In genomic region chr11:65388731-65389130, GRCh38 we compare ENCODE assay signal across 9 cellular contexts. TPM values are rescaled to one million over a fixed set of nuclear protein-coding genes. Genes with fewer than 3 reads are reported as not detected.
DNase-seq lines count a peak whose midpoint lies in the region; ATAC-seq and TF ChIP-seq lines count a peak whose summit lies in the region.
"Had no signal": no experiment of that assay in that cellular context is flagged by ENCODE, and none has a peak within 500 bp of the region (broad histone marks: within the 10 kb centered on the region; RNA-seq: fewer than 3 reads in every experiment).

No MANE protein-coding gene starts in this region.

- H3K9ac ChIP-seq in BLaER1 = peak overlapping the region; percentile 59
- peak overlapping the region; percentile 89 for H3K9ac ChIP-seq in Loucy (ENCODE audit: low read depth, low read length, poor library complexity, severe bottlenecking)
- peak overlapping the region; percentile 41 for H3K9ac ChIP-seq in mammary epithelial cell (ENCODE audit: insufficient read depth, low read length)

- H3K9me2 ChIP-seq in Loucy (replicated peaks; ENCODE audit: low read depth, low read length) = no peaks in the 10 kb centered on the region

- no peaks in the 10 kb centered on the region for H3K36me3 Mint-ChIP-seq in natural killer cell treated with Interleukin-12 subunit alpha and Interleukin-12 subunit beta and Interleukin-15 and Interleukin-18, amount 100 ng/mL, for 72 hours

- H3F3A ChIP-seq in Loucy (ENCODE audit: low read depth) = no peaks in the 10 kb centered on the region

- H3K9me3 ChIP-seq in BLaER1 = no peaks in the 10 kb centered on the region
- H3K9me3 ChIP-seq in Loucy (ENCODE audit: insufficient read depth, low read depth, low read length) = no peaks in the 10 kb centered on the region
- H3K9me3 ChIP-seq in mammary epithelial cell (replicated peaks; ENCODE audit: insufficient read depth, low read length) = no peaks in the 10 kb centered on the region
- no peaks in the 10 kb centered on the region for H3K9me3 ChIP-seq in transverse colon

- no peaks in the 10 kb centered on the region for H3K27me3 Mint-ChIP-seq in natural killer cell treated with Interleukin-12 subunit alpha and Interleukin-12 subunit beta and Interleukin-15 and Interleukin-18, amount 100 ng/mL, for 72 hours

- TF ChIP-seq CTCF in Loucy (conservative IDR thresholded peaks at IDR 0.05; ENCODE audit: low read length) (no peak), mammary epithelial cell (conservative IDR thresholded peaks at IDR 0.05 in 1 of 2, IDR thresholded peaks at IDR 0.05 in 1 of 2; ENCODE audit: extremely low read depth in 1 of 2, insufficient read depth in 1 of 2, low read depth in 1 of 2, low read length in 2 of 2) (no peak), transverse colon (IDR thresholded peaks at IDR 0.05) (no peak)

- H3K4me1 Mint-ChIP-seq in natural killer cell treated with Interleukin-12 subunit alpha and Interleukin-12 subunit beta and Interleukin-15 and Interleukin-18, amount 100 ng/mL, for 72 hours (ENCODE audit: low read depth in 2 of 2) = peaks cover 44 to 59% of the 10 kb centered on the region in 2 donors

- intact Hi-C loops in mammary epithelial cell (cut with micrococcal nuclease) = loop anchor here (1.0 kb wide), 1 partner anchor 184 kb away; the partner anchor contains the start of gene FAM89B
- intact Hi-C loops in transverse colon (cut with DNase I; ENCODE audit: low total_unique reads) = no loop called here

- H3K4me1 ChIP-seq in BLaER1 (peaks cover 80% of the 10 kb centered on the region), Loucy (ENCODE audit: insufficient read depth, low read length, poor library complexity, severe bottlenecking) (peaks cover 60% of the 10 kb centered on the region), mammary epithelial cell (ENCODE audit: insufficient read depth, low read length) (peaks cover 63% of the 10 kb centered on the region), transverse colon (peaks cover 30 to 75% (median 52%) of the 10 kb centered on the region in 4 donors)

- 0 out of 2 replicates have a peak overlapping the region, but pooled peaks have one; percentile 90 for H3K4me3 ChIP-seq in BLaER1
- H3K4me3 ChIP-seq in Loucy (ENCODE audit: low read length, poor library complexity, severe bottlenecking) = peak overlapping the region; percentile 65
- peak overlapping the region; percentile 18 to 32 (median 19) for H3K4me3 ChIP-seq in mammary epithelial cell (replicated peaks in 1 of 3; ENCODE audit: insufficient read depth in 1 of 3, low read depth in 2 of 3, low read length in 3 of 3)
- H3K4me3 ChIP-seq in transverse colon = no peak overlapping the region

- H3K27ac Mint-ChIP-seq in natural killer cell treated with Interleukin-12 subunit alpha and Interleukin-12 subunit beta and Interleukin-15 and Interleukin-18, amount 100 ng/mL, for 72 hours = peak overlapping the region; percentile 14 to 43

- BruUV-seq in mammary epithelial cell (replicated peaks; lab: Mats Ljungman, UMichigan) = no TSS peak

- DNase-seq in mammary epithelial cell (peak; percentile 39), transverse colon (no peak), pons (ENCODE audit: low spot score) (no peak)
- no peak for DNase-seq in natural killer cell treated with Interleukin-12 subunit alpha and Interleukin-12 subunit beta and Interleukin-15 and Interleukin-18, amount 100 ng/mL, for 72 hours (ENCODE audit: low spot score)
- DNase-seq: DMS53 had no signal

- CTCF ChIA-PET in mammary epithelial cell (lab: Charles Lee; ENCODE audit: low non-redundant PET) = no interaction called here

- H3K9me3 Mint-ChIP-seq in natural killer cell treated with Interleukin-12 subunit alpha and Interleukin-12 subunit beta and Interleukin-15 and Interleukin-18, amount 100 ng/mL, for 72 hours = no peaks in the 10 kb centered on the region

- H3K4me2 ChIP-seq in BLaER1 = peak overlapping the region; percentile 99
- peak overlapping the region; percentile 80 for H3K4me2 ChIP-seq in Loucy (ENCODE audit: low read depth, low read length, poor library complexity, severe bottlenecking)
- peak overlapping the region; percentile 83 for H3K4me2 ChIP-seq in mammary epithelial cell (ENCODE audit: insufficient read depth, low read depth, low read length)

- H3K27ac ChIP-seq in BLaER1 (peak overlapping the region; percentile 79), mammary epithelial cell (ENCODE audit: insufficient read depth, low read depth, low read length) (peak overlapping the region; percentile 20), transverse colon (no peak overlapping the region)

- 50% methylated on average over 3 of the region's 4 CpGs for WGBS in mammary epithelial cell (ENCODE audit: low coverage, missing lambda C conversion rate)
- WGBS in transverse colon (ENCODE audit: low coverage in 1 of 2), 2 donors = 79% methylated on average over 4 of the region's 4 CpGs; no CpG with 5 or more reads in 1 of the 2 donors

- peak overlapping the region; percentile 67 for H3K4me3 Mint-ChIP-seq in natural killer cell treated with Interleukin-12 subunit alpha and Interleukin-12 subunit beta and Interleukin-15 and Interleukin-18, amount 100 ng/mL, for 72 hours

- H2AFZ ChIP-seq in Loucy (ENCODE audit: low read length) (no peak overlapping the region), mammary epithelial cell (ENCODE audit: low read depth, low read length) (no peak overlapping the region)

- in situ Hi-C loops in mammary epithelial cell (cut with MboI; ENCODE audit: low sequenced_read_pairs in 2 of 2) (no loop called here), transverse colon (cut with MboI; ENCODE audit: low pct_ligation_motif_present in 1 of 4, low pct_unique_long_range_greater_than_20kb in 1 of 4, low sequenced_read_pairs in 3 of 4) (no loop called here)

- dilution Hi-C loops in mammary epithelial cell (cut with HindIII; ENCODE audit: low sequenced_read_pairs) = no loop called here

- H4K20me1 ChIP-seq in BLaER1 (peaks cover 43% of the 10 kb centered on the region), Loucy (ENCODE audit: insufficient read depth, low read length, poor library complexity, severe bottlenecking) (peaks cover 14% of the 10 kb centered on the region), mammary epithelial cell (ENCODE audit: insufficient read depth, low read length) (no peaks in the 10 kb centered on the region)

- peaks cover 53% of the 10 kb centered on the region for H3K36me3 ChIP-seq in BLaER1
- no peaks in the 10 kb centered on the region; the same call in 1 of the 2 replicates for H3K36me3 ChIP-seq in Loucy (ENCODE audit: insufficient read depth, low read length)
- no peaks in the 10 kb centered on the region for H3K36me3 ChIP-seq in mammary epithelial cell (ENCODE audit: insufficient read depth, low read length)
- H3K36me3 ChIP-seq in transverse colon = peaks cover 0 to 2% (median 0%) of the 10 kb centered on the region in 4 donors

- no peak for ATAC-seq in natural killer cell treated with Interleukin-12 subunit alpha and Interleukin-12 subunit beta and Interleukin-15 and Interleukin-18, amount 100 ng/mL, for 72 hours
- ATAC-seq in GM21619 (IDR thresholded peaks at IDR 0.05; ENCODE audit: unreplicated experiment) (no peak), GM18858 (IDR thresholded peaks at IDR 0.05; ENCODE audit: unreplicated experiment) (no peak)

- H3K27me3 ChIP-seq in BLaER1 (no peaks in the 10 kb centered on the region), Loucy (ENCODE audit: insufficient read depth, low read length, poor library complexity, severe bottlenecking) (no peaks in the 10 kb centered on the region), mammary epithelial cell (ENCODE audit: insufficient read depth, low read length) (no peaks in the 10 kb centered on the region), transverse colon (no peaks in the 10 kb centered on the region)

- no peak for TF ChIP-seq EP300 in transverse colon (IDR thresholded peaks at IDR 0.05; ENCODE audit: low read depth)

- TF ChIP-seq POLR2A in transverse colon (IDR thresholded peaks at IDR 0.05) = no peak

- H3K79me2 ChIP-seq in Loucy (ENCODE audit: insufficient read depth, low read length) (peaks cover 74% of the 10 kb centered on the region), mammary epithelial cell (ENCODE audit: insufficient read depth, low read length) (peaks cover 70% of the 10 kb centered on the region)

RNA-seq across cellular contexts. Expression of gene FRMD8, which starts 2.3 kb away (rescaled TPM):
- 10 to 100 TPM; 43.4 to 74.8 TPM for total RNA-seq in mammary epithelial cell
- 34.0 TPM for polyA plus RNA-seq in mammary epithelial cell
- 43.2 TPM for polyA minus RNA-seq in mammary epithelial cell
- 10 to 100 TPM; 50.5 to 68.4 TPM for total RNA-seq in natural killer cell treated with Interleukin-12 subunit alpha and Interleukin-12 subunit beta and Interleukin-15 and Interleukin-18, amount 100 ng/mL, for 72 hours
- 100 to 1,000 TPM in 3 of 4 donors, 10 to 100 TPM in 1; 64.3 to 164 (median 128) TPM for total RNA-seq in transverse colon

RNA-seq across cellular contexts. Expression of gene SLC25A45, which starts 6.3 kb away (rescaled TPM):
- total RNA-seq in mammary epithelial cell (1 to 10 TPM in 1 of 2 donors, under 1 TPM in 1; 0.50 to 2.4 TPM), transverse colon (1 to 10 TPM; 2.2 to 5.6 (median 5.2) TPM)
- polyA plus RNA-seq in mammary epithelial cell = 0.28 TPM
- polyA minus RNA-seq in mammary epithelial cell = 2.0 TPM
- 10 to 100 TPM; 10.8 to 12.6 TPM for total RNA-seq in natural killer cell treated with Interleukin-12 subunit alpha and Interleukin-12 subunit beta and Interleukin-15 and Interleukin-18, amount 100 ng/mL, for 72 hours

RNA-seq across cellular contexts. Expression of gene NEAT1, which starts 33.9 kb away (rescaled TPM):
- total RNA-seq in mammary epithelial cell (100 to 1,000 TPM; 364 to 775 TPM), transverse colon (100 to 1,000 TPM; 370 to 782 (median 680) TPM)
- 20.1 TPM for polyA plus RNA-seq in mammary epithelial cell
- polyA minus RNA-seq in mammary epithelial cell = 98.8 TPM
- 100 to 1,000 TPM; 432 to 571 TPM for total RNA-seq in natural killer cell treated with Interleukin-12 subunit alpha and Interleukin-12 subunit beta and Interleukin-15 and Interleukin-18, amount 100 ng/mL, for 72 hours

RNA-seq across cellular contexts. Expression of gene TIGD3, which starts 34.2 kb away (rescaled TPM):
- total RNA-seq in mammary epithelial cell = not detected
- 0.03 TPM for polyA plus RNA-seq in mammary epithelial cell
- polyA minus RNA-seq in mammary epithelial cell = not detected
- total RNA-seq in natural killer cell treated with Interleukin-12 subunit alpha and Interleukin-12 subunit beta and Interleukin-15 and Interleukin-18, amount 100 ng/mL, for 72 hours = 1 to 10 TPM in 1 of 2 donors, under 1 TPM in 1; 0.59 to 1.3 TPM
- total RNA-seq in transverse colon = 1 to 10 TPM in 1 of 4 donors, under 1 TPM in 2, not detected in 1; 0.48 to 3.0 (median 0.75) TPM

RNA-seq across cellular contexts. Expression of gene DPF2, which starts 55.1 kb away (rescaled TPM):
- 10 to 100 TPM; 31.0 to 54.6 TPM for total RNA-seq in mammary epithelial cell
- 32.7 TPM for polyA plus RNA-seq in mammary epithelial cell
- polyA minus RNA-seq in mammary epithelial cell = 80.0 TPM
- 10 to 100 TPM; 61.8 to 82.5 TPM for total RNA-seq in natural killer cell treated with Interleukin-12 subunit alpha and Interleukin-12 subunit beta and Interleukin-15 and Interleukin-18, amount 100 ng/mL, for 72 hours
- total RNA-seq in transverse colon = 10 to 100 TPM; 29.1 to 50.9 (median 37.6) TPM

Comparison
In these comparisons a context has a peak if more than half of its experiments do, and no peak if none do; other contexts are left out.
1. H3K27ac ChIP-seq: peak in BLaER1 (single experiment) and mammary epithelial cell (single experiment); none in transverse colon (0 of 4).
2. H3K4me3 ChIP-seq: peak in BLaER1 (single experiment), Loucy (single experiment) and mammary epithelial cell (3 of 3); none in transverse colon (0 of 4).
3. Peak in every context shown above with its lines, with median percentiles within 50 percentile points of each other: H3K4me2 ChIP-seq and H3K9ac ChIP-seq.